9 cellular contexts compared by ENCODE assay signal in the genomic region with DNA sequence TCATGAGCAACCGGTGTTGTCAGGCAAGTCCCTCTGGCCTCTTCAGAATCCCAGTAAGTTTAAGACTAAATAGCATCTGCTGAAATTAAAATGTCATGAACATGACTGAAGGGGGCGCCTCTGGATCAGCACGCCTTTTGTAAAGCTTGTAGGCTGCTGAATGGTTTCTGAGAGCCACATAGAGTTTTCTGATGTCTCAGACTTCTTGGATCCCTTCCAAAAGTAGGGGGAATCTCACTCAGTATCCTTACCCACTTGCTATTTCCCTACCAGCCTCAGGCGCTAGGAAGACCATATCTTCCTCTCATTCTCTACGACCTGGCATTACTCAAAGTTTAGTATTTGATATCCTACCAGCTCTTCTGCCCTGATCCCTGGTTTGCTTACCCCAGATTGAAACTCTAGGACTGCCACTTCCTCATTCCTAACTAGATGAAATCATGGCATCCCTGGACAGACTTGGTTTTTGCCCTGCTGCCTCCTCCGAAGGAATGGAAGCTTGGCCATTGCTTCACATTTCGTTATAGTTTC.
DNase-seq lines count a peak whose midpoint lies in the region; ATAC-seq, FAIRE-seq and TF ChIP-seq lines count a peak whose summit lies in the region.
"Had no signal": no experiment of that assay in that cellular context is flagged by ENCODE, and none has a peak within 500 bp of the region (broad histone marks: within the 10 kb centered on the region; RNA-seq: fewer than 3 reads in every experiment).

No MANE protein-coding gene starts in this region.

- TF ChIP-seq RAD21 in Ishikawa (IDR thresholded peaks at IDR 0.05; ENCODE audit: low read depth) = peak; percentile 74

- no peaks in the 10 kb centered on the region for H3K27me3 ChIP-seq in AG04450 (ENCODE audit: control insufficient read depth, insufficient read depth, low read length)
- H3K27me3 ChIP-seq: neutrophil had no signal

- no peak for TF ChIP-seq POLR2A in GM12892 (IDR thresholded peaks at IDR 0.05; ENCODE audit: low read depth, low read length)

- no peaks in the 10 kb centered on the region for H3K9me3 ChIP-seq in AG04450 (ENCODE audit: control insufficient read depth, insufficient read depth, low read length)
- H3K9me3 ChIP-seq: neutrophil had no signal

- peak; percentile 24 for FAIRE-seq in GM12892 (lab: Jason Lieb, UNC)

- DNase-seq in AG04450 (ENCODE audit: low read depth, low spot score) (peak; percentile 13), GM12892 (ENCODE audit: insufficient read length) (no peak), SW 1271 (lab: John Stamatoyannopoulos, UW) (peak; percentile 10 to 43), cardiac fibroblast (ENCODE audit: low read depth in 2 of 2) (peak; percentile 70 to 85), mucosa of gallbladder (ENCODE audit: low spot score) (peak; percentile 19), inferior parietal cortex (ENCODE audit: extremely low spot score) (no peak)

- CTCF ChIA-PET in AG04450 (lab: Charles Lee) = interaction anchor here (0.8 to 1.4 kb wide), 8 partner anchors 9 to 325 kb away, joined by 3 to 8 read pairs (median 4); a partner anchor contains a TSS

- POLR2A ChIA-PET in AG04450 (lab: Yijun Ruan, JAX) = no interaction called here

- no peak for ATAC-seq in GM21515 (IDR thresholded peaks at IDR 0.05; ENCODE audit: unreplicated experiment)

- H3K4me3 ChIP-seq in AG04450 (ENCODE audit: low read depth, low read length) (no peak overlapping the region), cardiac fibroblast (replicated peaks in 1 of 2; ENCODE audit: low read depth in 2 of 2, low read length in 2 of 2) (no peak overlapping the region)

- no peak for TF ChIP-seq EP300 in Ishikawa (IDR thresholded peaks at IDR 0.05; ENCODE audit: borderline replicate concordance)

- peak; percentile 48 for TF ChIP-seq CTCF in AG04450 (IDR thresholded peaks at IDR 0.05; ENCODE audit: low read depth, low read length)
- peak; percentile 57 for TF ChIP-seq CTCF in cardiac fibroblast (IDR thresholded peaks at IDR 0.05; ENCODE audit: low read depth, low read length)

- H3K27ac ChIP-seq in AG04450 (ENCODE audit: low read depth, low read length) = no peak overlapping the region
- H3K27ac ChIP-seq: neutrophil had no signal

TF ChIP-seq in Ishikawa, 13 proteins besides CTCF, POLR2A, EP300 and RAD21:
- TF ChIP-seq NFIC (IDR thresholded peaks at IDR 0.05) = no peak
- no peak for TF ChIP-seq TAF1 (IDR thresholded peaks at IDR 0.05; ENCODE audit: low read depth)
- TF ChIP-seq, protein P1, sequence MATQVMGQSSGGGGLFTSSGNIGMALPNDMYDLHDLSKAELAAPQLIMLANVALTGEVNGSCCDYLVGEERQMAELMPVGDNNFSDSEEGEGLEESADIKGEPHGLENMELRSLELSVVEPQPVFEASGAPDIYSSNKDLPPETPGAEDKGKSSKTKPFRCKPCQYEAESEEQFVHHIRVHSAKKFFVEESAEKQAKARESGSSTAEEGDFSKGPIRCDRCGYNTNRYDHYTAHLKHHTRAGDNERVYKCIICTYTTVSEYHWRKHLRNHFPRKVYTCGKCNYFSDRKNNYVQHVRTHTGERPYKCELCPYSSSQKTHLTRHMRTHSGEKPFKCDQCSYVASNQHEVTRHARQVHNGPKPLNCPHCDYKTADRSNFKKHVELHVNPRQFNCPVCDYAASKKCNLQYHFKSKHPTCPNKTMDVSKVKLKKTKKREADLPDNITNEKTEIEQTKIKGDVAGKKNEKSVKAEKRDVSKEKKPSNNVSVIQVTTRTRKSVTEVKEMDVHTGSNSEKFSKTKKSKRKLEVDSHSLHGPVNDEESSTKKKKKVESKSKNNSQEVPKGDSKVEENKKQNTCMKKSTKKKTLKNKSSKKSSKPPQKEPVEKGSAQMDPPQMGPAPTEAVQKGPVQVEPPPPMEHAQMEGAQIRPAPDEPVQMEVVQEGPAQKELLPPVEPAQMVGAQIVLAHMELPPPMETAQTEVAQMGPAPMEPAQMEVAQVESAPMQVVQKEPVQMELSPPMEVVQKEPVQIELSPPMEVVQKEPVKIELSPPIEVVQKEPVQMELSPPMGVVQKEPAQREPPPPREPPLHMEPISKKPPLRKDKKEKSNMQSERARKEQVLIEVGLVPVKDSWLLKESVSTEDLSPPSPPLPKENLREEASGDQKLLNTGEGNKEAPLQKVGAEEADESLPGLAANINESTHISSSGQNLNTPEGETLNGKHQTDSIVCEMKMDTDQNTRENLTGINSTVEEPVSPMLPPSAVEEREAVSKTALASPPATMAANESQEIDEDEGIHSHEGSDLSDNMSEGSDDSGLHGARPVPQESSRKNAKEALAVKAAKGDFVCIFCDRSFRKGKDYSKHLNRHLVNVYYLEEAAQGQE (IDR thresholded peaks at IDR 0.05; ENCODE audit: low read depth) = no peak
- TF ChIP-seq CEBPB (IDR thresholded peaks at IDR 0.05) = no peak
- TF ChIP-seq CREB1 (IDR thresholded peaks at IDR 0.05; ENCODE audit: low read depth) = no peak
- TF ChIP-seq TEAD4 (IDR thresholded peaks at IDR 0.05) = no peak
- TF ChIP-seq, protein P2, sequence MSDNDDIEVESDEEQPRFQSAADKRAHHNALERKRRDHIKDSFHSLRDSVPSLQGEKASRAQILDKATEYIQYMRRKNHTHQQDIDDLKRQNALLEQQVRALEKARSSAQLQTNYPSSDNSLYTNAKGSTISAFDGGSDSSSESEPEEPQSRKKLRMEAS (IDR thresholded peaks at IDR 0.05) = no peak
- no peak for TF ChIP-seq ZBTB7A (IDR thresholded peaks at IDR 0.05; ENCODE audit: low read depth)
- TF ChIP-seq FOXM1 (IDR thresholded peaks at IDR 0.05; ENCODE audit: borderline replicate concordance, low read depth) = no peak
- no peak for TF ChIP-seq YY1 (IDR thresholded peaks at IDR 0.05; ENCODE audit: low read depth)
- no peak for TF ChIP-seq TCF12 (IDR thresholded peaks at IDR 0.05; ENCODE audit: low read depth)
- no peak for TF ChIP-seq EGR1 (IDR thresholded peaks at IDR 0.05)
- TF ChIP-seq, protein P3, sequence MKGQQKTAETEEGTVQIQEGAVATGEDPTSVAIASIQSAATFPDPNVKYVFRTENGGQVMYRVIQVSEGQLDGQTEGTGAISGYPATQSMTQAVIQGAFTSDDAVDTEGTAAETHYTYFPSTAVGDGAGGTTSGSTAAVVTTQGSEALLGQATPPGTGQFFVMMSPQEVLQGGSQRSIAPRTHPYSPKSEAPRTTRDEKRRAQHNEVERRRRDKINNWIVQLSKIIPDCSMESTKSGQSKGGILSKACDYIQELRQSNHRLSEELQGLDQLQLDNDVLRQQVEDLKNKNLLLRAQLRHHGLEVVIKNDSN (IDR thresholded peaks at IDR 0.05) = no peak

Comparison
In these comparisons a context has a peak if more than half of its experiments do, and no peak if none do; other contexts are left out.
1. DNase-seq: peak in AG04450 (single experiment), SW 1271 (2 of 2), cardiac fibroblast (2 of 2) and mucosa of gallbladder (single experiment); none in GM12892 (single experiment) and inferior parietal cortex (single experiment).